1 cellular context compared by ENCODE assay signal in the genomic region with DNA sequence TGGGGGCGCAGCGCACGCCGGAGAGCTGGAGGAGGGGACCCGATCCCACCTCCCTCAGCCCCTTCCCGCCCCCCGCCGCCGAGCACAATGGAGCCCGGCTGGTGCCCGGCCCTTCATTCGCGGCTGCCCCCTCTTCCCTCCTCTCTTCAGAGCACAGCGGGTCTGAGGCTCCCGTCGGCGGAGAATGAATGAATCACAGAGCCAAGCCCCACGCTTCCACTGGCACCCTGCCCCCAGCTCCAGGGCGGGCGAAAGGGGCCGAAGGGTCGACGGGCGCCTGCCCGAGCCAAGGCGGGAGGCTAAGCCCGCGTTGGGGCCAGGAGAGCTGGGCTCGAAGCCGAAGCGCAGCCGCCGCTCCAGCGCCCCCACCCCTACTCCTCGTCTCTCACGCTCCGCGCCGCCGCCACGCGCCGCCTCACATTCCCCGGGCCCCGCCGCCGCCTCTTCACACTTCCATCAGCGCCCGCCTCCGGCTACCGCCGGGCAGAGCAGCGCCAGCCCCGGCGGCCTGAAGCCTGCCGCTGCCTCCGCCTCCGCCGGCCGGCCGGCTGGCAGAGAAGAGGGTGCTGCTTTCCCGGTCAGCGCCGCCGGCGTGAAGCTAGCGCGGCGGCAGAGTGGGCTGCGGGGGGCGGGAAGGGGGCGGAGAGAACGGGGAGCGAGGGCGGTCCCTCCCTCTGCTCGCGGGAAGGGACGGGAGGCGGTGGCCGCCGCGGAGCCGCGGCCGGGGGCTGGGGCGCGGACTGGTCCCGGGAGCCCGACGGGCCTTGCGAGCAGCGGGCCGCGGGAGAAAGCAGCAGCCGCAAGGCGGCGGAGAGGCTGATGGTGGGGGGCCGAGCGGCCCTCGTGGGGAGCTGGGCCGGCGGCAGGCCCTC.
TF ChIP-seq lines count a peak whose summit lies in the region.

A gene with protein sequence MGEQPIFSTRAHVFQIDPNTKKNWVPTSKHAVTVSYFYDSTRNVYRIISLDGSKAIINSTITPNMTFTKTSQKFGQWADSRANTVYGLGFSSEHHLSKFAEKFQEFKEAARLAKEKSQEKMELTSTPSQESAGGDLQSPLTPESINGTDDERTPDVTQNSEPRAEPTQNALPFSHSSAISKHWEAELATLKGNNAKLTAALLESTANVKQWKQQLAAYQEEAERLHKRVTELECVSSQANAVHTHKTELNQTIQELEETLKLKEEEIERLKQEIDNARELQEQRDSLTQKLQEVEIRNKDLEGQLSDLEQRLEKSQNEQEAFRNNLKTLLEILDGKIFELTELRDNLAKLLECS (minus strand): TSS at position 616 of the 872 bp plus-strand sequence. CDS start 1,360 bp downstream, outside the sequence.

TF ChIP-seq in HepG2, 621 proteins besides CTCF, POLR2A, EP300 and RAD21 (continued from another document and continues in another):
- TF ChIP-seq, protein P1, sequence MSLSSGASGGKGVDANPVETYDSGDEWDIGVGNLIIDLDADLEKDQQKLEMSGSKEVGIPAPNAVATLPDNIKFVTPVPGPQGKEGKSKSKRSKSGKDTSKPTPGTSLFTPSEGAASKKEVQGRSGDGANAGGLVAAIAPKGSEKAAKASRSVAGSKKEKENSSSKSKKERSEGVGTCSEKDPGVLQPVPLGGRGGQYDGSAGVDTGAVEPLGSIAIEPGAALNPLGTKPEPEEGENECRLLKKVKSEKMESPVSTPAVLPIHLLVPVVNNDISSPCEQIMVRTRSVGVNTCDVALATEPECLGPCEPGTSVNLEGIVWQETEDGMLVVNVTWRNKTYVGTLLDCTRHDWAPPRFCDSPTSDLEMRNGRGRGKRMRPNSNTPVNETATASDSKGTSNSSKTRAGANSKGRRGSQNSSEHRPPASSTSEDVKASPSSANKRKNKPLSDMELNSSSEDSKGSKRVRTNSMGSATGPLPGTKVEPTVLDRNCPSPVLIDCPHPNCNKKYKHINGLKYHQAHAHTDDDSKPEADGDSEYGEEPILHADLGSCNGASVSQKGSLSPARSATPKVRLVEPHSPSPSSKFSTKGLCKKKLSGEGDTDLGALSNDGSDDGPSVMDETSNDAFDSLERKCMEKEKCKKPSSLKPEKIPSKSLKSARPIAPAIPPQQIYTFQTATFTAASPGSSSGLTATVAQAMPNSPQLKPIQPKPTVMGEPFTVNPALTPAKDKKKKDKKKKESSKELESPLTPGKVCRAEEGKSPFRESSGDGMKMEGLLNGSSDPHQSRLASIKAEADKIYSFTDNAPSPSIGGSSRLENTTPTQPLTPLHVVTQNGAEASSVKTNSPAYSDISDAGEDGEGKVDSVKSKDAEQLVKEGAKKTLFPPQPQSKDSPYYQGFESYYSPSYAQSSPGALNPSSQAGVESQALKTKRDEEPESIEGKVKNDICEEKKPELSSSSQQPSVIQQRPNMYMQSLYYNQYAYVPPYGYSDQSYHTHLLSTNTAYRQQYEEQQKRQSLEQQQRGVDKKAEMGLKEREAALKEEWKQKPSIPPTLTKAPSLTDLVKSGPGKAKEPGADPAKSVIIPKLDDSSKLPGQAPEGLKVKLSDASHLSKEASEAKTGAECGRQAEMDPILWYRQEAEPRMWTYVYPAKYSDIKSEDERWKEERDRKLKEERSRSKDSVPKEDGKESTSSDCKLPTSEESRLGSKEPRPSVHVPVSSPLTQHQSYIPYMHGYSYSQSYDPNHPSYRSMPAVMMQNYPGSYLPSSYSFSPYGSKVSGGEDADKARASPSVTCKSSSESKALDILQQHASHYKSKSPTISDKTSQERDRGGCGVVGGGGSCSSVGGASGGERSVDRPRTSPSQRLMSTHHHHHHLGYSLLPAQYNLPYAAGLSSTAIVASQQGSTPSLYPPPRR (CRISPR knock-in tag; IDR thresholded peaks at IDR 0.05; ENCODE audit: borderline replicate concordance): no peak
- TF ChIP-seq ZFP36L1 (CRISPR knock-in tag; IDR thresholded peaks at IDR 0.05): peak; percentile 77
- no peak for TF ChIP-seq NCOR1 (IDR thresholded peaks at IDR 0.05; ENCODE audit: borderline replicate concordance, low read length)
- peak; percentile 10; the same call in 1 of the 2 replicates for TF ChIP-seq SAFB2 (CRISPR knock-in tag; IDR thresholded peaks at IDR 0.05; ENCODE audit: borderline replicate concordance, low read depth)
- TF ChIP-seq, protein P2, sequence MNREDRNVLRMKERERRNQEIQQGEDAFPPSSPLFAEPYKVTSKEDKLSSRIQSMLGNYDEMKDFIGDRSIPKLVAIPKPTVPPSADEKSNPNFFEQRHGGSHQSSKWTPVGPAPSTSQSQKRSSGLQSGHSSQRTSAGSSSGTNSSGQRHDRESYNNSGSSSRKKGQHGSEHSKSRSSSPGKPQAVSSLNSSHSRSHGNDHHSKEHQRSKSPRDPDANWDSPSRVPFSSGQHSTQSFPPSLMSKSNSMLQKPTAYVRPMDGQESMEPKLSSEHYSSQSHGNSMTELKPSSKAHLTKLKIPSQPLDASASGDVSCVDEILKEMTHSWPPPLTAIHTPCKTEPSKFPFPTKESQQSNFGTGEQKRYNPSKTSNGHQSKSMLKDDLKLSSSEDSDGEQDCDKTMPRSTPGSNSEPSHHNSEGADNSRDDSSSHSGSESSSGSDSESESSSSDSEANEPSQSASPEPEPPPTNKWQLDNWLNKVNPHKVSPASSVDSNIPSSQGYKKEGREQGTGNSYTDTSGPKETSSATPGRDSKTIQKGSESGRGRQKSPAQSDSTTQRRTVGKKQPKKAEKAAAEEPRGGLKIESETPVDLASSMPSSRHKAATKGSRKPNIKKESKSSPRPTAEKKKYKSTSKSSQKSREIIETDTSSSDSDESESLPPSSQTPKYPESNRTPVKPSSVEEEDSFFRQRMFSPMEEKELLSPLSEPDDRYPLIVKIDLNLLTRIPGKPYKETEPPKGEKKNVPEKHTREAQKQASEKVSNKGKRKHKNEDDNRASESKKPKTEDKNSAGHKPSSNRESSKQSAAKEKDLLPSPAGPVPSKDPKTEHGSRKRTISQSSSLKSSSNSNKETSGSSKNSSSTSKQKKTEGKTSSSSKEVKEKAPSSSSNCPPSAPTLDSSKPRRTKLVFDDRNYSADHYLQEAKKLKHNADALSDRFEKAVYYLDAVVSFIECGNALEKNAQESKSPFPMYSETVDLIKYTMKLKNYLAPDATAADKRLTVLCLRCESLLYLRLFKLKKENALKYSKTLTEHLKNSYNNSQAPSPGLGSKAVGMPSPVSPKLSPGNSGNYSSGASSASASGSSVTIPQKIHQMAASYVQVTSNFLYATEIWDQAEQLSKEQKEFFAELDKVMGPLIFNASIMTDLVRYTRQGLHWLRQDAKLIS (CRISPR knock-in tag; IDR thresholded peaks at IDR 0.05): no peak; the same call in 1 of the 2 replicates
- no peak for TF ChIP-seq ZNF616 (CRISPR knock-in tag; IDR thresholded peaks at IDR 0.05; ENCODE audit: low read depth)
- TF ChIP-seq EED (CRISPR knock-in tag; IDR thresholded peaks at IDR 0.05): 0 out of 2 replicates have a peak, but pooled peaks have one; percentile 19
- TF ChIP-seq ZNF644 (CRISPR knock-in tag; IDR thresholded peaks at IDR 0.05; ENCODE audit: low read depth): no peak
- TF ChIP-seq ZNF878 (CRISPR knock-in tag; IDR thresholded peaks at IDR 0.05): no peak; the same call in 1 of the 2 replicates
- TF ChIP-seq KDM5A (IDR thresholded peaks at IDR 0.05; ENCODE audit: borderline replicate concordance, low read length): no peak; the same call in 1 of the 2 replicates
- no peak for TF ChIP-seq ZKSCAN8 (CRISPR knock-in tag; IDR thresholded peaks at IDR 0.05; ENCODE audit: borderline replicate concordance)
- TF ChIP-seq, protein P3, sequence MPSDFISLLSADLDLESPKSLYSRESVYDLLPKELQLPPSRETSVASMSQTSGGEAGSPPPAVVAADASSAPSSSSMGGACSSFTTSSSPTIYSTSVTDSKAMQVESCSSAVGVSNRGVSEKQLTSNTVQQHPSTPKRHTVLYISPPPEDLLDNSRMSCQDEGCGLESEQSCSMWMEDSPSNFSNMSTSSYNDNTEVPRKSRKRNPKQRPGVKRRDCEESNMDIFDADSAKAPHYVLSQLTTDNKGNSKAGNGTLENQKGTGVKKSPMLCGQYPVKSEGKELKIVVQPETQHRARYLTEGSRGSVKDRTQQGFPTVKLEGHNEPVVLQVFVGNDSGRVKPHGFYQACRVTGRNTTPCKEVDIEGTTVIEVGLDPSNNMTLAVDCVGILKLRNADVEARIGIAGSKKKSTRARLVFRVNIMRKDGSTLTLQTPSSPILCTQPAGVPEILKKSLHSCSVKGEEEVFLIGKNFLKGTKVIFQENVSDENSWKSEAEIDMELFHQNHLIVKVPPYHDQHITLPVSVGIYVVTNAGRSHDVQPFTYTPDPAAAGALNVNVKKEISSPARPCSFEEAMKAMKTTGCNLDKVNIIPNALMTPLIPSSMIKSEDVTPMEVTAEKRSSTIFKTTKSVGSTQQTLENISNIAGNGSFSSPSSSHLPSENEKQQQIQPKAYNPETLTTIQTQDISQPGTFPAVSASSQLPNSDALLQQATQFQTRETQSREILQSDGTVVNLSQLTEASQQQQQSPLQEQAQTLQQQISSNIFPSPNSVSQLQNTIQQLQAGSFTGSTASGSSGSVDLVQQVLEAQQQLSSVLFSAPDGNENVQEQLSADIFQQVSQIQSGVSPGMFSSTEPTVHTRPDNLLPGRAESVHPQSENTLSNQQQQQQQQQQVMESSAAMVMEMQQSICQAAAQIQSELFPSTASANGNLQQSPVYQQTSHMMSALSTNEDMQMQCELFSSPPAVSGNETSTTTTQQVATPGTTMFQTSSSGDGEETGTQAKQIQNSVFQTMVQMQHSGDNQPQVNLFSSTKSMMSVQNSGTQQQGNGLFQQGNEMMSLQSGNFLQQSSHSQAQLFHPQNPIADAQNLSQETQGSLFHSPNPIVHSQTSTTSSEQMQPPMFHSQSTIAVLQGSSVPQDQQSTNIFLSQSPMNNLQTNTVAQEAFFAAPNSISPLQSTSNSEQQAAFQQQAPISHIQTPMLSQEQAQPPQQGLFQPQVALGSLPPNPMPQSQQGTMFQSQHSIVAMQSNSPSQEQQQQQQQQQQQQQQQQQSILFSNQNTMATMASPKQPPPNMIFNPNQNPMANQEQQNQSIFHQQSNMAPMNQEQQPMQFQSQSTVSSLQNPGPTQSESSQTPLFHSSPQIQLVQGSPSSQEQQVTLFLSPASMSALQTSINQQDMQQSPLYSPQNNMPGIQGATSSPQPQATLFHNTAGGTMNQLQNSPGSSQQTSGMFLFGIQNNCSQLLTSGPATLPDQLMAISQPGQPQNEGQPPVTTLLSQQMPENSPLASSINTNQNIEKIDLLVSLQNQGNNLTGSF (CRISPR knock-in tag; IDR thresholded peaks at IDR 0.05): 0 out of 2 replicates have a peak, but pooled peaks have one; percentile 63
- TF ChIP-seq, protein P4, sequence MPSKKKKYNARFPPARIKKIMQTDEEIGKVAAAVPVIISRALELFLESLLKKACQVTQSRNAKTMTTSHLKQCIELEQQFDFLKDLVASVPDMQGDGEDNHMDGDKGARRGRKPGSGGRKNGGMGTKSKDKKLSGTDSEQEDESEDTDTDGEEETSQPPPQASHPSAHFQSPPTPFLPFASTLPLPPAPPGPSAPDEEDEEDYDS (CRISPR knock-in tag; IDR thresholded peaks at IDR 0.05): no peak
- TF ChIP-seq, protein P5, sequence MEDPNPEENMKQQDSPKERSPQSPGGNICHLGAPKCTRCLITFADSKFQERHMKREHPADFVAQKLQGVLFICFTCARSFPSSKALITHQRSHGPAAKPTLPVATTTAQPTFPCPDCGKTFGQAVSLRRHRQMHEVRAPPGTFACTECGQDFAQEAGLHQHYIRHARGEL (CRISPR knock-in tag; IDR thresholded peaks at IDR 0.05): no peak
- no peak; the same call in 1 of the 2 replicates for TF ChIP-seq ZNF274 (CRISPR knock-in tag; IDR thresholded peaks at IDR 0.05)
- no peak for TF ChIP-seq CC2D1A (CRISPR knock-in tag; IDR thresholded peaks at IDR 0.05)
- no peak; the same call in 1 of the 2 replicates for TF ChIP-seq NCOA2 (CRISPR knock-in tag; IDR thresholded peaks at IDR 0.05)
- TF ChIP-seq NFRKB (IDR thresholded peaks at IDR 0.05): no peak
- TF ChIP-seq HOXA5 (CRISPR knock-in tag; IDR thresholded peaks at IDR 0.05): no peak
- no peak for TF ChIP-seq HMGA1 (CRISPR knock-in tag; conservative IDR thresholded peaks at IDR 0.05)
- TF ChIP-seq ZNF598 (CRISPR knock-in tag; IDR thresholded peaks at IDR 0.05; ENCODE audit: borderline replicate concordance): 0 out of 2 replicates have a peak, but pooled peaks have one; percentile 40
- TF ChIP-seq SALL2 (CRISPR knock-in tag; IDR thresholded peaks at IDR 0.05): peak; percentile 82; the same call in 1 of the 2 replicates
- no peak for TF ChIP-seq JARID2 (CRISPR knock-in tag; IDR thresholded peaks at IDR 0.05; ENCODE audit: insufficient replicate concordance)
- TF ChIP-seq ZNF768 (CRISPR knock-in tag; IDR thresholded peaks at IDR 0.05): peak; percentile 1; the same call in 1 of the 2 replicates
- TF ChIP-seq, protein P6, sequence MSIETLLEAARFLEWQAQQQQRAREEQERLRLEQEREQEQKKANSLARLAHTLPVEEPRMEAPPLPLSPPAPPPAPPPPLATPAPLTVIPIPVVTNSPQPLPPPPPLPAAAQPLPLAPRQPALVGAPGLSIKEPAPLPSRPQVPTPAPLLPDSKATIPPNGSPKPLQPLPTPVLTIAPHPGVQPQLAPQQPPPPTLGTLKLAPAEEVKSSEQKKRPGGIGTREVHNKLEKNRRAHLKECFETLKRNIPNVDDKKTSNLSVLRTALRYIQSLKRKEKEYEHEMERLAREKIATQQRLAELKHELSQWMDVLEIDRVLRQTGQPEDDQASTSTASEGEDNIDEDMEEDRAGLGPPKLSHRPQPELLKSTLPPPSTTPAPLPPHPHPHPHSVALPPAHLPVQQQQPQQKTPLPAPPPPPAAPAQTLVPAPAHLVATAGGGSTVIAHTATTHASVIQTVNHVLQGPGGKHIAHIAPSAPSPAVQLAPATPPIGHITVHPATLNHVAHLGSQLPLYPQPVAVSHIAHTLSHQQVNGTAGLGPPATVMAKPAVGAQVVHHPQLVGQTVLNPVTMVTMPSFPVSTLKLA (IDR thresholded peaks at IDR 0.05): no peak
- no peak for TF ChIP-seq ZKSCAN1 (IDR thresholded peaks at IDR 0.05; ENCODE audit: low read length)
- no peak for TF ChIP-seq HMG20B (CRISPR knock-in tag; conservative IDR thresholded peaks at IDR 0.05)
- no peak for TF ChIP-seq IKZF1 (IDR thresholded peaks at IDR 0.05)
- 0 out of 2 replicates have a peak, but pooled peaks have one; percentile 5 for TF ChIP-seq BRD4 (CRISPR knock-in tag; IDR thresholded peaks at IDR 0.05)
- peak; percentile 80; the same call in 1 of the 2 replicates for TF ChIP-seq MAZ (IDR thresholded peaks at IDR 0.05; ENCODE audit: borderline replicate concordance, low read depth, low read length)
- TF ChIP-seq MAZ (CRISPR knock-in tag; IDR thresholded peaks at IDR 0.05; ENCODE audit: low read depth): no peak; the same call in 1 of the 2 replicates
- TF ChIP-seq KLF15 (CRISPR knock-in tag; IDR thresholded peaks at IDR 0.05; ENCODE audit: borderline replicate concordance): 0 out of 2 replicates have a peak, but pooled peaks have one; percentile 14
- TF ChIP-seq NR2C2 (CRISPR knock-in tag; IDR thresholded peaks at IDR 0.05; ENCODE audit: borderline replicate concordance): no peak
- TF ChIP-seq IRX3 (CRISPR knock-in tag; IDR thresholded peaks at IDR 0.05; ENCODE audit: borderline replicate concordance, low read depth): no peak
- peak; percentile 68; the same call in 1 of the 2 replicates for TF ChIP-seq KDM5B (CRISPR knock-in tag; IDR thresholded peaks at IDR 0.05; ENCODE audit: borderline replicate concordance)
